Comparison of ENCODE assay signal across 9 cellular contexts in the genomic region with DNA sequence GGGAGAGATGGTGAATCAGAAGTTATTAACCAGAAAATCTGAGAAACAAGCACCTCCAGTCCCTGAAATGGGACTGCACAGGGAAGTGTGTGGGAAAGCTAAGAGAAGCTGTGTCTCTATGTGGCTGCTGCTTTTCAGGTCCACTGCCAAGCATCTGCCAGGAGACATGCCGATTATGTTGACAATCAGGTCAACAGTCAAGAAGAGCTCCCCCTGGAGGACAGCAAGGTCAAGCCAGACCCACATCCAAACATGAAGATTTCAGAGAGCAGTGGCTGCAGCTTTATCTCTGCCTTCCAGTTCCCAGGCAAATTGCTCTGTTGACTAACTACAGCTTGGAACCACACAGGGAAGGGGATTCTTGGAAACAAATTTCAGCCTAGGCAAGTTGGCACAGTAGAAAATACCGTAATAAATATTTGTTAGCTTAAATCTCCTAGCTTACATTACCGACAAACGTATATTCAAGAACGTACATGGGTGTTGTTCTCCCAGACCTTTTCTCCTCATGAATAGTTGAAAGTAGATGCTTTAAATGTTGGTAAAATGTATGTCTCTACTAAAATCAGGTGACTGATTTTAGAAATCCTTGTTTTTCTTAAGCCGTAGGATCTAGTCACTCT.
A peak's percentile ranks its signal among the peaks of the same experiment; 100 is the strongest.
DNase-seq lines count a peak whose midpoint lies in the region; ATAC-seq and TF ChIP-seq lines count a peak whose summit lies in the region.
"Had no signal": no experiment of that assay in that cellular context is flagged by ENCODE, and none has a peak within 500 bp of the region (broad histone marks: within the 10 kb centered on the region; RNA-seq: fewer than 3 reads in every experiment).

No MANE protein-coding gene starts in this region.

- no peaks in the 10 kb centered on the region for H3K36me3 Mint-ChIP-seq in activated naive CD8-positive, alpha-beta T cell treated with anti-CD3 and anti-CD28 coated beads, Interleukin-2, amount 50 U/mL, for 24 hours (ENCODE audit: low read depth)

- no peaks in the 10 kb centered on the region for H3K9me3 ChIP-seq in testis

- DNase-seq in AG09309 (ENCODE audit: low read depth) = no peak
- peak; percentile 66 for DNase-seq in NCI-H1048 (lab: John Stamatoyannopoulos, UW)
- DNase-seq in activated naive CD8-positive, alpha-beta T cell treated with anti-CD3 and anti-CD28 coated beads, Interleukin-2, amount 50 U/mL, for 24 hours = peak; percentile 4
- DNase-seq in iPS DF 19.7 (ENCODE audit: low read depth, low spot score) = peak; percentile 48
- peak; percentile 72 for DNase-seq in testis
- DNase-seq in ureter (ENCODE audit: low spot score) = no peak

- H3K4me3 Mint-ChIP-seq in activated naive CD8-positive, alpha-beta T cell treated with anti-CD3 and anti-CD28 coated beads, Interleukin-2, amount 50 U/mL, for 24 hours = no peak overlapping the region

- H3K27me3 Mint-ChIP-seq in activated naive CD8-positive, alpha-beta T cell treated with anti-CD3 and anti-CD28 coated beads, Interleukin-2, amount 50 U/mL, for 24 hours = no peaks in the 10 kb centered on the region

- no peaks in the 10 kb centered on the region for H3K36me3 ChIP-seq in testis (ENCODE audit: low read depth, missing control alignments)

- no peaks in the 10 kb centered on the region for H3K9me3 Mint-ChIP-seq in activated naive CD8-positive, alpha-beta T cell treated with anti-CD3 and anti-CD28 coated beads, Interleukin-2, amount 50 U/mL, for 24 hours

- no peak for TF ChIP-seq POLR2A in testis (IDR thresholded peaks at IDR 0.05)

- H3K27ac Mint-ChIP-seq in activated naive CD8-positive, alpha-beta T cell treated with anti-CD3 and anti-CD28 coated beads, Interleukin-2, amount 50 U/mL, for 24 hours = no peak overlapping the region

- intact Hi-C loops in testis (cut with DNase I; ENCODE audit: low total_unique reads) = no loop called here

- no peaks in the 10 kb centered on the region for H3K4me1 Mint-ChIP-seq in activated naive CD8-positive, alpha-beta T cell treated with anti-CD3 and anti-CD28 coated beads, Interleukin-2, amount 50 U/mL, for 24 hours

- no peaks in the 10 kb centered on the region for H3K4me1 ChIP-seq in testis

- 60 to 65% methylated on average over 6 of the region's 6 CpGs for WGBS in testis, 2 donors

- H3K27ac ChIP-seq in testis = no peak overlapping the region
- H3K27ac ChIP-seq: SK-N-MC had no signal

- H3K4me3 ChIP-seq in AG09309 (ENCODE audit: control insufficient read depth, low read depth, low read length) (no peak overlapping the region), GM12875 (ENCODE audit: low read depth, low read length) (no peak overlapping the region), testis (no peak overlapping the region)
- H3K4me3 ChIP-seq: SK-N-MC had no signal

- ATAC-seq in HG02759 (IDR thresholded peaks at IDR 0.05; ENCODE audit: unreplicated experiment) = peak; percentile 88
- no peak for ATAC-seq in activated naive CD8-positive, alpha-beta T cell treated with anti-CD3 and anti-CD28 coated beads, Interleukin-2, amount 50 U/mL, for 24 hours

- no peaks in the 10 kb centered on the region for H3K27me3 ChIP-seq in testis

- peak; percentile 44 for TF ChIP-seq CTCF in AG09309 (IDR thresholded peaks at IDR 0.05; ENCODE audit: control insufficient read depth, insufficient read depth, low read depth, low read length, missing control alignments)
- peak; percentile 77 for TF ChIP-seq CTCF in GM12875 (IDR thresholded peaks at IDR 0.05; ENCODE audit: borderline replicate concordance, insufficient read depth, low read depth, low read length)
- peak in 2 of 3 experiments; percentile 41 to 50 for TF ChIP-seq CTCF in testis (IDR thresholded peaks at IDR 0.05)

Comparison
In these comparisons a context has a peak if more than half of its experiments do, and no peak if none do; other contexts are left out.
1. DNase-seq: peak in NCI-H1048 (single experiment), activated naive CD8-positive, alpha-beta T cell treated with anti-CD3 and anti-CD28 coated beads, Interleukin-2, amount 50 U/mL, for 24 hours (single experiment), iPS DF 19.7 (single experiment) and testis (single experiment); none in AG09309 (single experiment) and ureter (single experiment).
2. Peak in every context shown above with its lines, with median percentiles within 50 percentile points of each other: CTCF ChIP-seq.